Comparison of ENCODE assay signal across 8 cellular contexts in the genomic region with DNA sequence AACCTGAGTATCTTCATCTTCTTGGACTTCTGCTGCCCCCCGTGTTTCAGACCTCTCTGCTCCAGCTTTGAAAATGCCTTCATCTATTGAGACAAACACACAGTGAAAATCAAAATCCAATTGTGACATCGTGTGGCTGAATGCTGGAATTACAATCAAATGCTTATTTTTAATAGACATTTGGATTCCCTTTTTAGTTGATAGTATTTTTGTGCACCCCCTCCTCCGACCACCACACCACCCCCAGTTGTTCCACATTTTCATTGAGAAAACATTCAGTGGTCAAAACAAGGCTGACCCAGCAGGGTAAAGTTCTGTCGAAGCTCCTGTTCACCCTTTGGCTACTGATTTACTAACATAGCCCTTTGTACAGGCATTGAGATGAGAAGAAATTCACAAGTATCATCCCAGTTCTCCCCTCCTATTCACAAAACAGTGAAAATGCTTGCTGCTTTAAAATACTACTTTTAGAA.
DNase-seq lines count a peak whose midpoint lies in the region; ATAC-seq lines count a peak whose summit lies in the region.

No MANE protein-coding gene starts in this region.

- H3K23ac ChIP-seq in mesendoderm (ENCODE audit: low read length) = no peak overlapping the region

- H3K79me2 ChIP-seq in mesendoderm (ENCODE audit: control insufficient read depth, insufficient read depth, low read length) = no peaks in the 10 kb centered on the region

- no peak overlapping the region for H3K4me2 ChIP-seq in mesendoderm (ENCODE audit: low read length)

- H3K4ac ChIP-seq in mesendoderm (ENCODE audit: low read depth, low read length) = no peak overlapping the region

- no peaks in the 10 kb centered on the region for H3K9me3 Mint-ChIP-seq in stimulated activated naive CD8-positive, alpha-beta T cell treated with anti-CD3 and anti-CD28 coated beads, Interleukin-15, amount 100 ng/mL, for 72 hours

- peaks cover 8% of the 10 kb centered on the region for H3K27me3 Mint-ChIP-seq in stimulated activated naive CD8-positive, alpha-beta T cell treated with anti-CD3 and anti-CD28 coated beads, Interleukin-15, amount 100 ng/mL, for 72 hours

- no peak overlapping the region for H3K56ac ChIP-seq in mesendoderm (ENCODE audit: low read length)

- no CpG with 5 or more reads among the region's 4 CpGs for WGBS in mesendoderm (ENCODE audit: extremely low coverage, insufficient coverage, low lambda C conversion rate)

- H3K4me1 ChIP-seq in mesendoderm (ENCODE audit: control insufficient read depth, low read depth, low read length) = no peaks in the 10 kb centered on the region

- no peak overlapping the region for H3K27ac ChIP-seq in mesendoderm (ENCODE audit: low read depth, low read length)

- H3K27ac Mint-ChIP-seq in stimulated activated naive CD8-positive, alpha-beta T cell treated with anti-CD3 and anti-CD28 coated beads, Interleukin-15, amount 100 ng/mL, for 72 hours = no peak overlapping the region

- H3K9ac ChIP-seq in mesendoderm (ENCODE audit: low read length) = no peak overlapping the region

- H4K5ac ChIP-seq in mesendoderm (ENCODE audit: low read length) = no peak overlapping the region

- H3K27me3 ChIP-seq in mesendoderm (ENCODE audit: insufficient read depth, low read length, poor library complexity) = no peaks in the 10 kb centered on the region

- no peak overlapping the region for H2BK15ac ChIP-seq in mesendoderm (replicated peaks; ENCODE audit: low read depth)

- no peaks in the 10 kb centered on the region for H3K4me1 Mint-ChIP-seq in stimulated activated naive CD8-positive, alpha-beta T cell treated with anti-CD3 and anti-CD28 coated beads, Interleukin-15, amount 100 ng/mL, for 72 hours

- no peak overlapping the region for H2AK5ac ChIP-seq in mesendoderm (ENCODE audit: low read length)

- no peaks in the 10 kb centered on the region for H3K79me1 ChIP-seq in mesendoderm (ENCODE audit: low read length)

- peak in 1 of 2 donors; percentile 20 for DNase-seq in stimulated activated naive CD8-positive, alpha-beta T cell treated with anti-CD3 and anti-CD28 coated beads, Interleukin-15, amount 100 ng/mL, for 72 hours
- DNase-seq in stimulated activated naive CD8-positive, alpha-beta T cell treated with anti-CD3 and anti-CD28 coated beads, Interleukin-15, Interleukin-2, amounts not matched to agents 100 U/mL and 50 U/mL, for 24 hours = no peak
- peak; percentile 84 for DNase-seq in NCI-H82 (lab: John Stamatoyannopoulos, UW)
- DNase-seq in cerebellar cortex (ENCODE audit: low spot score) = peak; percentile 57
- DNase-seq in mesendoderm = peak; percentile 51
- no peak for DNase-seq in activated effector memory CD4-positive, alpha-beta T cell treated with Interleukin-2 at 50 U/mL for 16 hours
- no peak for DNase-seq in ureter (ENCODE audit: low spot score)

- H2BK120ac ChIP-seq in mesendoderm (ENCODE audit: low read depth, low read length) = no peak overlapping the region

- no peak overlapping the region for H2BK5ac ChIP-seq in mesendoderm (ENCODE audit: low read length)

- no peak overlapping the region for H4K8ac ChIP-seq in mesendoderm (ENCODE audit: low read depth, low read length)

- no peak overlapping the region for H3K18ac ChIP-seq in mesendoderm (ENCODE audit: low read length)

- H3K4me3 ChIP-seq in mesendoderm (ENCODE audit: low read length) = no peak overlapping the region

- peak; percentile 52 for ATAC-seq in stimulated activated naive CD8-positive, alpha-beta T cell treated with anti-CD3 and anti-CD28 coated beads, Interleukin-15, amount 100 ng/mL, for 72 hours
- ATAC-seq in stimulated activated naive CD8-positive, alpha-beta T cell treated with anti-CD3 and anti-CD28 coated beads, Interleukin-15, Interleukin-2, amounts not matched to agents 100 U/mL and 50 U/mL, for 24 hours = no peak
- peak; percentile 59 for ATAC-seq in HG03575 (IDR thresholded peaks at IDR 0.05; ENCODE audit: extremely low read depth, insufficient number of reproducible peaks, low FRiP score, unreplicated experiment)

- H3K4me3 Mint-ChIP-seq in stimulated activated naive CD8-positive, alpha-beta T cell treated with anti-CD3 and anti-CD28 coated beads, Interleukin-15, amount 100 ng/mL, for 72 hours = no peak overlapping the region

- H3K36me3 ChIP-seq in mesendoderm (ENCODE audit: control insufficient read depth, insufficient read depth, low read length) = no peaks in the 10 kb centered on the region

Comparison
In these comparisons a context has a peak if more than half of its experiments do, and no peak if none do; other contexts are left out.
1. DNase-seq: peak in NCI-H82 (single experiment), cerebellar cortex (single experiment) and mesendoderm (single experiment); none in stimulated activated naive CD8-positive, alpha-beta T cell treated with anti-CD3 and anti-CD28 coated beads, Interleukin-15, Interleukin-2, amounts not matched to agents 100 U/mL and 50 U/mL, for 24 hours (single experiment), activated effector memory CD4-positive, alpha-beta T cell treated with Interleukin-2 at 50 U/mL for 16 hours (single experiment) and ureter (single experiment).